8 cellular contexts compared by ENCODE assay signal in the genomic region with DNA sequence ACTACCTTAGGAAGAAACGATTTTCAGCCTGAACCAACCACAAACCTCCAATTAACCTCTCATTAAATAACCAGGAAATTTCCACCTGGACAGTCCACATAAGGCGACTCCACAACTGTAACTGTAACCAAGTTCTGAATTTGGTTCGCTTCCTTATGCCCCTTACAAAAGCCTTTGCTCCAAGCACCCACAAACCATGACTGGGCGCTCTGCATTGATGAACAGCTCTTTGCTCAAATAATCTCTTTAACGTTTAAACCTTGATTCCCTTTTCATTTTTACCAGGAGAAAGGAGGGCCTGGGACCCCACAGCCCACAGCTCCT. TPM values are rescaled to one million over a fixed set of nuclear protein-coding genes. Genes with fewer than 3 reads are reported as not detected.
DNase-seq lines count a peak whose midpoint lies in the region; FAIRE-seq and TF ChIP-seq lines count a peak whose summit lies in the region.

No MANE protein-coding gene starts in this region.

- TF ChIP-seq CTCF in esophagus squamous epithelium (IDR thresholded peaks at IDR 0.05) (no peak), progenitor cell of endocrine pancreas (IDR thresholded peaks at IDR 0.05; ENCODE audit: unreplicated experiment) (no peak)

- H3K4me3 ChIP-seq in H7 (ENCODE audit: insufficient read depth, low read depth, low read length), result peak overlapping the region; percentile 94
- peak overlapping the region; percentile 71 to 97 (median 80) for H3K4me3 ChIP-seq in esophagus squamous epithelium

- no peak for FAIRE-seq in RCC 7860 (lab: Jason Lieb, UNC)

- H3K9me3 ChIP-seq in ES-I3 (ENCODE audit: control insufficient read depth, insufficient read depth, low read length) (no peaks in the 10 kb centered on the region), esophagus squamous epithelium (no peaks in the 10 kb centered on the region)

- H3K9ac ChIP-seq in ES-I3 (ENCODE audit: low read depth, low read length), result peak overlapping the region; percentile 83; the same call in 1 of the 2 replicates

- H3K4me1 ChIP-seq in ES-I3 (ENCODE audit: insufficient read depth, low read length) (no peaks in the 10 kb centered on the region), esophagus squamous epithelium (peaks cover 0 to 47% (median 9%) of the 10 kb centered on the region in 3 donors)

- WGBS in esophagus squamous epithelium, 2 donors, result 2 to 5% methylated on average over 5 of the region's 5 CpGs

- H3K27me3 ChIP-seq in H7 (ENCODE audit: control insufficient read depth, insufficient read depth, low read length) (no peaks in the 10 kb centered on the region), esophagus squamous epithelium (no peaks in the 10 kb centered on the region)

- intact Hi-C loops in esophagus squamous epithelium (cut with DNase I), result no loop called here

- no peak for DNase-seq in H7
- DNase-seq in RKO (ENCODE audit: low spot score), result peak; percentile 41
- no peak for DNase-seq in esophagus squamous epithelium (lab: John Stamatoyannopoulos, UW)
- DNase-seq in progenitor cell of endocrine pancreas (ENCODE audit: low spot score, unreplicated experiment), result no peak
- DNase-seq in cerebellar nuclear complex (lab: John Stamatoyannopoulos, UW), result no peak
- no peak for DNase-seq in SHP77 (lab: John Stamatoyannopoulos, UW)
- DNase-seq in RCC 7860 (ENCODE audit: low spot score), result no peak

- peak overlapping the region; percentile 94 for H3K4me3 Mint-ChIP-seq in progenitor cell of endocrine pancreas (ENCODE audit: low read depth)

- H3K9me3 Mint-ChIP-seq in progenitor cell of endocrine pancreas (ENCODE audit: low read depth), result no peaks in the 10 kb centered on the region

- H3K27ac Mint-ChIP-seq in progenitor cell of endocrine pancreas, result peak overlapping the region; percentile 92

- H3K27me3 Mint-ChIP-seq in progenitor cell of endocrine pancreas, result no peaks in the 10 kb centered on the region

- H3K4me1 Mint-ChIP-seq in progenitor cell of endocrine pancreas (ENCODE audit: low read depth), result peaks cover 28% of the 10 kb centered on the region

- peak overlapping the region; percentile 89 to 97 (median 94) for H3K27ac ChIP-seq in esophagus squamous epithelium

- H3K36me3 ChIP-seq in ES-I3 (ENCODE audit: insufficient read depth, low read length) (no peaks in the 10 kb centered on the region), H7 (replicated peaks; ENCODE audit: control insufficient read depth, insufficient read depth, low read length) (no peaks in the 10 kb centered on the region; the same call in none of the 2 replicates), esophagus squamous epithelium (peaks cover 0 to 18% (median 0%) of the 10 kb centered on the region in 3 donors)

- peaks cover 6% of the 10 kb centered on the region for H3K36me3 Mint-ChIP-seq in progenitor cell of endocrine pancreas (ENCODE audit: insufficient read depth)

- TF ChIP-seq POLR2A in esophagus squamous epithelium (IDR thresholded peaks at IDR 0.05), result no peak

RNA-seq across cellular contexts. Expression of gene ZNF124, which starts 38.2 kb away (rescaled TPM):
- 50.3 and 54.5 TPM in 2 replicates for total RNA-seq in H7 (2014; rRNA removed; shearing (Covaris generic))
- total RNA-seq in esophagus squamous epithelium (10 to 100 TPM in 3 of 4 donors, 1 to 10 TPM in 1; 5.7 to 36.4 (median 14.1) TPM), progenitor cell of endocrine pancreas (233 and 273 TPM in 2 replicates)

RNA-seq across cellular contexts. Expression of gene VN1R5, which starts 45.8 kb away (rescaled TPM):
- not detected in 2 replicates for total RNA-seq in H7 (2014; rRNA removed; shearing (Covaris generic))
- total RNA-seq in esophagus squamous epithelium, result not detected
- total RNA-seq in progenitor cell of endocrine pancreas, result not detected in 2 replicates
